Comparison of ENCODE assay signal across 8 cellular contexts in the genomic region with DNA sequence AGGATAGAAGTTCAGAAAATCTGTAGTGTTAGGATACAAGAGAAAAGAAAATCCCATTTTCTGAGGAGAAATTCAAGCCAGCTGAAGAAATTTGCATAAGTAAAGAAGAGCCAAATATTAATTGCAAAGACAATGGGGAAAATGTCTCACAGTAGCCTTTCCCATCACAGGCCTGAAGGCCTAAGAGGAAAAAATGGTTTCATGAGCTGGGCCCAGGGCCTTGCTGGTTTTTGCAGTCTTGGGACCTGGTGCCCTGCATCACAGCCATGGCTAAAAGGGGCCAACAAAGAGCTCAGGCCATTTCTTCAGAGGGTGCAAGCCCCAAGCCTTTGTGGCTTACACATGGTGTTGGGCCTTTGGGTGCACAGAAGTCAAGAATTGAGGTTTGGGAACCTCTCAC.
"Had no signal": no experiment of that assay in that cellular context is flagged by ENCODE, and none has a peak within 500 bp of the region (broad histone marks: within the 10 kb centered on the region; RNA-seq: fewer than 3 reads in every experiment).

No MANE protein-coding gene starts in this region.

- ATAC-seq: GM12878 had no signal

- H3K4me3 ChIP-seq: GM12878 had no signal

- FAIRE-seq: G401.6, GM12878, GM12891, GM12892, GM18507, GM19239 had no signal

- DNase-seq: GDM1, GF-D8 had no signal
